ENCODE assay signal across 1 cellular context in the genomic region with DNA sequence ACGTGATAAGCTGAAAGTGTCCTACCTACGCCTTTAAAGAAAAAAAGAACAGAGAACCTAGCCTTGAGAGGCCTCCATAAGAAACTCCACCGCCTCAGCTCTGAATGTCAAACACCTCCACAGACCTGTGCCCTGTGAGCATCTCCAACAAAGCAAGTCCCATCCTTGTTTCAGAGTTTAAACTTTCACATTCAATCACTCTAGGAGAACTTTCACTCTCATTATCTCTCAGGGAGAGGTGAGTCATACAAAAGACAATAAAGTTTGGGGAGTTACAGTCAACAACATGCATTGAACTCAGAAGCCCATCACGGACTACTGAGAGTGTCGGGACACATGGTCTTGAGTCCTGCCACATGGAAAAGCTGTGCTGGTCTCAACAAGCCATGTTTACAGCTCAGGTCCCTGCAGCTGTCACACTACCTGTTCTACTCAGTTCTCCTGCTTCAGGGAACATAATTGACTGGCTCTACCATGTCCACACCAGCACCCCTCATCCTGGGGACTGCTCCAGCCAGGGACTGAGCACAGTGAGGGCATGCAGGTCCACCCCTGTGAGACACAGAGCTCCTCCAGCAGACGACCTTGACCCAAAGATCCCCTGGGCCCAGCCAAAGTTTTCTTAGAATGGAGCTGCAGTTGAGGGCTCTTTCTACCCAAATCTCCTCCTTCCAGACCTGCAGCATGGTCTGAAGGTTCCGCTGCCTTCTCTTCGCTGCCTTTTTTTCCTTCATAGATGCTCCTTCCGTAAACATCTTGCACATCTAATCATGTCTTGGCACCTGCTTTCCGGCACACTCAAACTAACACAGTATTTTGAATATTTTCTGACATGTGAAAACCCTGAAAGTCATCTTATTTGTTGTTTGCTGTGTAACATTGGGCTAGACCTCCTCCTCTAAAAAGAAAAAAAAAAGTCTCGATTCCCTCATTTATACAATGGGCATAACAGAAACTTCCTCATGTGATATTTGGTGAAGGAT.
TF ChIP-seq lines count a peak whose summit lies in the region.

No MANE protein-coding gene starts in this region.

TF ChIP-seq in GM12878, 131 proteins besides CTCF, POLR2A, EP300 and RAD21 (continued from another document and continues in another):
- no peak for TF ChIP-seq CEBPZ (IDR thresholded peaks at IDR 0.05; ENCODE audit: low read depth, low read length)
- TF ChIP-seq USF1 (IDR thresholded peaks at IDR 0.05; ENCODE audit: borderline replicate concordance, extremely low read length, insufficient read depth, low read depth, low read length): no peak
- TF ChIP-seq ASH2L (IDR thresholded peaks at IDR 0.05; ENCODE audit: borderline replicate concordance, low read depth): 0 out of 2 replicates have a peak, but pooled peaks have one; percentile 22
- no peak for TF ChIP-seq HDAC2 (IDR thresholded peaks at IDR 0.05)
- 0 out of 2 replicates have a peak, but pooled peaks have one; percentile 51 for TF ChIP-seq HDGF (IDR thresholded peaks at IDR 0.05)
- TF ChIP-seq SREBF1 (IDR thresholded peaks at IDR 0.05; ENCODE audit: low read length): no peak
- peak; percentile 87; the same call in 1 of the 2 replicates for TF ChIP-seq MTA3 (IDR thresholded peaks at IDR 0.05; ENCODE audit: borderline replicate concordance, low read length)
- 0 out of 2 replicates have a peak, but pooled peaks have one; percentile 33 for TF ChIP-seq CBFB (IDR thresholded peaks at IDR 0.05; ENCODE audit: low read depth)
- TF ChIP-seq NFIC (IDR thresholded peaks at IDR 0.05; ENCODE audit: low read depth, low read length): peak; percentile 97
- no peak for TF ChIP-seq SRF (IDR thresholded peaks at IDR 0.05; ENCODE audit: low read depth in 2 of 2, low read length in 2 of 2)
- peak; percentile 98 for TF ChIP-seq ATF2 (IDR thresholded peaks at IDR 0.05; ENCODE audit: low read length)
- TF ChIP-seq FOXM1 (IDR thresholded peaks at IDR 0.05; ENCODE audit: low read depth, low read length): peak; percentile 94
- peak; percentile 77 for TF ChIP-seq MTA2 (IDR thresholded peaks at IDR 0.05; ENCODE audit: low read depth)
- peak; percentile 77 for TF ChIP-seq RUNX3 (IDR thresholded peaks at IDR 0.05; ENCODE audit: low read length)
- peak; percentile 31; the same call in 1 of the 2 replicates for TF ChIP-seq ZNF217 (IDR thresholded peaks at IDR 0.05)
- TF ChIP-seq KAT2A (conservative IDR thresholded peaks at IDR 0.05; ENCODE audit: control insufficient read depth, low read depth, low read length): no peak
- TF ChIP-seq, protein P1, sequence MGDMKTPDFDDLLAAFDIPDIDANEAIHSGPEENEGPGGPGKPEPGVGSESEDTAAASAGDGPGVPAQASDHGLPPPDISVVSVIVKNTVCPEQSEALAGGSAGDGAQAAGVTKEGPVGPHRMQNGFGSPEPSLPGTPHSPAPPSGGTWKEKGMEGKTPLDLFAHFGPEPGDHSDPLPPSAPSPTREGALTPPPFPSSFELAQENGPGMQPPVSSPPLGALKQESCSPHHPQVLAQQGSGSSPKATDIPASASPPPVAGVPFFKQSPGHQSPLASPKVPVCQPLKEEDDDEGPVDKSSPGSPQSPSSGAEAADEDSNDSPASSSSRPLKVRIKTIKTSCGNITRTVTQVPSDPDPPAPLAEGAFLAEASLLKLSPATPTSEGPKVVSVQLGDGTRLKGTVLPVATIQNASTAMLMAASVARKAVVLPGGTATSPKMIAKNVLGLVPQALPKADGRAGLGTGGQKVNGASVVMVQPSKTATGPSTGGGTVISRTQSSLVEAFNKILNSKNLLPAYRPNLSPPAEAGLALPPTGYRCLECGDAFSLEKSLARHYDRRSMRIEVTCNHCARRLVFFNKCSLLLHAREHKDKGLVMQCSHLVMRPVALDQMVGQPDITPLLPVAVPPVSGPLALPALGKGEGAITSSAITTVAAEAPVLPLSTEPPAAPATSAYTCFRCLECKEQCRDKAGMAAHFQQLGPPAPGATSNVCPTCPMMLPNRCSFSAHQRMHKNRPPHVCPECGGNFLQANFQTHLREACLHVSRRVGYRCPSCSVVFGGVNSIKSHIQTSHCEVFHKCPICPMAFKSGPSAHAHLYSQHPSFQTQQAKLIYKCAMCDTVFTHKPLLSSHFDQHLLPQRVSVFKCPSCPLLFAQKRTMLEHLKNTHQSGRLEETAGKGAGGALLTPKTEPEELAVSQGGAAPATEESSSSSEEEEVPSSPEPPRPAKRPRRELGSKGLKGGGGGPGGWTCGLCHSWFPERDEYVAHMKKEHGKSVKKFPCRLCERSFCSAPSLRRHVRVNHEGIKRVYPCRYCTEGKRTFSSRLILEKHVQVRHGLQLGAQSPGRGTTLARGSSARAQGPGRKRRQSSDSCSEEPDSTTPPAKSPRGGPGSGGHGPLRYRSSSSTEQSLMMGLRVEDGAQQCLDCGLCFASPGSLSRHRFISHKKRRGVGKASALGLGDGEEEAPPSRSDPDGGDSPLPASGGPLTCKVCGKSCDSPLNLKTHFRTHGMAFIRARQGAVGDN (IDR thresholded peaks at IDR 0.05): peak; percentile 51; the same call in 1 of the 2 replicates
- TF ChIP-seq HCFC1 (IDR thresholded peaks at IDR 0.05; ENCODE audit: low read length): no peak
- no peak for TF ChIP-seq TAF1 (IDR thresholded peaks at IDR 0.05; ENCODE audit: borderline replicate concordance, low read depth, low read length)
- TF ChIP-seq, protein P2, sequence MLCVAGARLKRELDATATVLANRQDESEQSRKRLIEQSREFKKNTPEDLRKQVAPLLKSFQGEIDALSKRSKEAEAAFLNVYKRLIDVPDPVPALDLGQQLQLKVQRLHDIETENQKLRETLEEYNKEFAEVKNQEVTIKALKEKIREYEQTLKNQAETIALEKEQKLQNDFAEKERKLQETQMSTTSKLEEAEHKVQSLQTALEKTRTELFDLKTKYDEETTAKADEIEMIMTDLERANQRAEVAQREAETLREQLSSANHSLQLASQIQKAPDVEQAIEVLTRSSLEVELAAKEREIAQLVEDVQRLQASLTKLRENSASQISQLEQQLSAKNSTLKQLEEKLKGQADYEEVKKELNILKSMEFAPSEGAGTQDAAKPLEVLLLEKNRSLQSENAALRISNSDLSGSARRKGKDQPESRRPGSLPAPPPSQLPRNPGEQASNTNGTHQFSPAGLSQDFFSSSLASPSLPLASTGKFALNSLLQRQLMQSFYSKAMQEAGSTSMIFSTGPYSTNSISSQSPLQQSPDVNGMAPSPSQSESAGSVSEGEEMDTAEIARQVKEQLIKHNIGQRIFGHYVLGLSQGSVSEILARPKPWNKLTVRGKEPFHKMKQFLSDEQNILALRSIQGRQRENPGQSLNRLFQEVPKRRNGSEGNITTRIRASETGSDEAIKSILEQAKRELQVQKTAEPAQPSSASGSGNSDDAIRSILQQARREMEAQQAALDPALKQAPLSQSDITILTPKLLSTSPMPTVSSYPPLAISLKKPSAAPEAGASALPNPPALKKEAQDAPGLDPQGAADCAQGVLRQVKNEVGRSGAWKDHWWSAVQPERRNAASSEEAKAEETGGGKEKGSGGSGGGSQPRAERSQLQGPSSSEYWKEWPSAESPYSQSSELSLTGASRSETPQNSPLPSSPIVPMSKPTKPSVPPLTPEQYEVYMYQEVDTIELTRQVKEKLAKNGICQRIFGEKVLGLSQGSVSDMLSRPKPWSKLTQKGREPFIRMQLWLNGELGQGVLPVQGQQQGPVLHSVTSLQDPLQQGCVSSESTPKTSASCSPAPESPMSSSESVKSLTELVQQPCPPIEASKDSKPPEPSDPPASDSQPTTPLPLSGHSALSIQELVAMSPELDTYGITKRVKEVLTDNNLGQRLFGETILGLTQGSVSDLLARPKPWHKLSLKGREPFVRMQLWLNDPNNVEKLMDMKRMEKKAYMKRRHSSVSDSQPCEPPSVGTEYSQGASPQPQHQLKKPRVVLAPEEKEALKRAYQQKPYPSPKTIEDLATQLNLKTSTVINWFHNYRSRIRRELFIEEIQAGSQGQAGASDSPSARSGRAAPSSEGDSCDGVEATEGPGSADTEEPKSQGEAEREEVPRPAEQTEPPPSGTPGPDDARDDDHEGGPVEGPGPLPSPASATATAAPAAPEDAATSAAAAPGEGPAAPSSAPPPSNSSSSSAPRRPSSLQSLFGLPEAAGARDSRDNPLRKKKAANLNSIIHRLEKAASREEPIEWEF (IDR thresholded peaks at IDR 0.05; ENCODE audit: insufficient replicate concordance, low read depth, low read length): peak; percentile 39
- TF ChIP-seq GABPA (IDR thresholded peaks at IDR 0.05; ENCODE audit: low read depth): peak; percentile 76
- TF ChIP-seq PAX8 (IDR thresholded peaks at IDR 0.05): no peak
- no peak for TF ChIP-seq SMC3 (IDR thresholded peaks at IDR 0.05; ENCODE audit: borderline replicate concordance, low read length)
- no peak for TF ChIP-seq PRDM15 (CRISPR knock-in tag; IDR thresholded peaks at IDR 0.05)
- TF ChIP-seq, protein P3, sequence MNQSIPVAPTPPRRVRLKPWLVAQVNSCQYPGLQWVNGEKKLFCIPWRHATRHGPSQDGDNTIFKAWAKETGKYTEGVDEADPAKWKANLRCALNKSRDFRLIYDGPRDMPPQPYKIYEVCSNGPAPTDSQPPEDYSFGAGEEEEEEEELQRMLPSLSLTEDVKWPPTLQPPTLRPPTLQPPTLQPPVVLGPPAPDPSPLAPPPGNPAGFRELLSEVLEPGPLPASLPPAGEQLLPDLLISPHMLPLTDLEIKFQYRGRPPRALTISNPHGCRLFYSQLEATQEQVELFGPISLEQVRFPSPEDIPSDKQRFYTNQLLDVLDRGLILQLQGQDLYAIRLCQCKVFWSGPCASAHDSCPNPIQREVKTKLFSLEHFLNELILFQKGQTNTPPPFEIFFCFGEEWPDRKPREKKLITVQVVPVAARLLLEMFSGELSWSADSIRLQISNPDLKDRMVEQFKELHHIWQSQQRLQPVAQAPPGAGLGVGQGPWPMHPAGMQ (IDR thresholded peaks at IDR 0.05; ENCODE audit: borderline replicate concordance): no peak
- TF ChIP-seq MYB (IDR thresholded peaks at IDR 0.05; ENCODE audit: borderline replicate concordance, low read depth, low read length): no peak
- peak in 1 of 2 experiments; percentile 66; a peak in 1 of 4 replicates for TF ChIP-seq ETV6 (conservative IDR thresholded peaks at IDR 0.05 in 1 of 2, IDR thresholded peaks at IDR 0.05 in 1 of 2; ENCODE audit: borderline replicate concordance in 1 of 2, low read depth in 1 of 2)
